8 cellular contexts compared by ENCODE assay signal in genomic region chrX:16826207-16826606, GRCh38. TPM values are rescaled to one million over a fixed set of nuclear protein-coding genes. Genes with fewer than 3 reads are reported as not detected.
DNase-seq lines count a peak whose midpoint lies in the region; ATAC-seq and TF ChIP-seq lines count a peak whose summit lies in the region.

No MANE protein-coding gene starts in this region.

- no peak overlapping the region for H3K4me3 Mint-ChIP-seq in naive B cell

- H3K36me3 Mint-ChIP-seq in naive B cell = peaks cover 17 to 22% of the 10 kb centered on the region in 2 donors

- no peaks in the 10 kb centered on the region for H3K27me3 Mint-ChIP-seq in naive B cell

- H3K4me1 Mint-ChIP-seq in naive B cell = no peaks in the 10 kb centered on the region

- DNase-seq in DMS153 (lab: John Stamatoyannopoulos, UW) (peak; percentile 19), DMS153 treated with DMSO at 0.1 percent for 48 hours (lab: John Stamatoyannopoulos, UW; ENCODE audit: unreplicated experiment) (no peak), GM20000 (ENCODE audit: low spot score) (peak; percentile 12), NOMO-1 treated with dmso at 0.1 percent for 144 hours (lab: John Stamatoyannopoulos, UW; ENCODE audit: unreplicated experiment) (peak; percentile 19), dedifferentiated amniotic fluid mesenchymal stem cell (ENCODE audit: extremely low spot score) (peak; percentile 28), naive B cell (peak; percentile 23)

- no peak for ATAC-seq in naive B cell (ENCODE audit: low read depth in 2 of 2)
- no peak for ATAC-seq in GM19324 (IDR thresholded peaks at IDR 0.05; ENCODE audit: low FRiP score, unreplicated experiment)
- ATAC-seq in GM19455 (IDR thresholded peaks at IDR 0.05; ENCODE audit: unreplicated experiment) = no peak

- H3K27ac Mint-ChIP-seq in naive B cell = no peak overlapping the region

- no peaks in the 10 kb centered on the region for H3K9me3 Mint-ChIP-seq in naive B cell

- TF ChIP-seq CTCF in GM20000 (IDR thresholded peaks at IDR 0.05; ENCODE audit: extremely low read depth, missing control alignments) = no peak

RNA-seq across cellular contexts. Expression of gene TXLNG, which starts 39.9 kb away (rescaled TPM):
- 10 to 100 TPM in 4 of 6 donors, 1 to 10 TPM in 2; 8.6 to 20.8 (median 15.9) TPM for polyA plus RNA-seq in naive B cell (ENCODE audit: low read depth in 6 of 6)

RNA-seq across cellular contexts. Expression of gene RBBP7, which starts 44.0 kb away (rescaled TPM):
- 100 to 1,000 TPM; 158 to 255 (median 190) TPM for polyA plus RNA-seq in naive B cell (ENCODE audit: low read depth in 6 of 6)
